In genomic region chr15:68053001-68053400, GRCh38 we compare ENCODE assay signal across 13 cellular contexts. TPM values are rescaled to one million over a fixed set of nuclear protein-coding genes. Genes with fewer than 3 reads are reported as not detected.
A peak's percentile ranks its signal among the peaks of the same experiment; 100 is the strongest.
DNase-seq lines count a peak whose midpoint lies in the region; ATAC-seq and TF ChIP-seq lines count a peak whose summit lies in the region.
"Had no signal": no experiment of that assay in that cellular context is flagged by ENCODE, and none has a peak within 500 bp of the region (broad histone marks: within the 10 kb centered on the region; RNA-seq: fewer than 3 reads in every experiment).

No MANE protein-coding gene starts in this region.

- no peak for TF ChIP-seq POLR2A in heart left ventricle (IDR thresholded peaks at IDR 0.05)

- H4K20me1 ChIP-seq in hepatocyte (ENCODE audit: insufficient read depth, poor library complexity, severe bottlenecking): peaks cover 25% of the 10 kb centered on the region

- H3K79me2 ChIP-seq in hepatocyte: peaks cover 37% of the 10 kb centered on the region

- no peak for ATAC-seq in activated naive CD4-positive, alpha-beta T cell treated with anti-CD3 and anti-CD28 coated beads, Interleukin-2, amount 50 U/mL, for 72 hours
- no peak for ATAC-seq in Panc1
- no peak for ATAC-seq in stimulated activated effector memory CD8-positive, alpha-beta T cell treated with anti-CD3 and anti-CD28 coated beads, Interleukin-12 subunit alpha, Interleukin-12 subunit beta, amount 100 ng/mL, for 72 hours
- no peak for ATAC-seq in GM21526 (IDR thresholded peaks at IDR 0.05; ENCODE audit: low FRiP score, unreplicated experiment)
- no peak for ATAC-seq in heart left ventricle

- H3K9me3 ChIP-seq in Panc1 (ENCODE audit: control insufficient read depth, insufficient read depth, low read depth, low read length) (no peaks in the 10 kb centered on the region), hepatocyte (ENCODE audit: low read depth) (no peaks in the 10 kb centered on the region), heart left ventricle (no peaks in the 10 kb centered on the region)
- H3K9me3 ChIP-seq: neutrophil, right atrium auricular region had no signal

- POLR2A ChIA-PET in Panc1 (lab: Charles Lee): no interaction called here

- H3K9me3 Mint-ChIP-seq in activated naive CD4-positive, alpha-beta T cell treated with anti-CD3 and anti-CD28 coated beads, Interleukin-2, amount 10 ng/mL, durations not matched to agents 7 days and 5 days: no peaks in the 10 kb centered on the region
- peaks cover 0 to 7% of the 10 kb centered on the region in 2 donors for H3K9me3 Mint-ChIP-seq in activated naive CD4-positive, alpha-beta T cell treated with anti-CD3 and anti-CD28 coated beads, Interleukin-2, amount 50 U/mL, for 72 hours
- no peaks in the 10 kb centered on the region for H3K9me3 Mint-ChIP-seq in stimulated activated effector memory CD8-positive, alpha-beta T cell treated with anti-CD3 and anti-CD28 coated beads, Interleukin-12 subunit alpha, Interleukin-12 subunit beta, amount 100 ng/mL, for 72 hours

- no peak overlapping the region for H3K27ac Mint-ChIP-seq in activated naive CD4-positive, alpha-beta T cell treated with anti-CD3 and anti-CD28 coated beads, Interleukin-2, amount 10 ng/mL, durations not matched to agents 7 days and 5 days
- no peak overlapping the region for H3K27ac Mint-ChIP-seq in activated naive CD4-positive, alpha-beta T cell treated with anti-CD3 and anti-CD28 coated beads, Interleukin-2, amount 50 U/mL, for 72 hours
- H3K27ac Mint-ChIP-seq in stimulated activated effector memory CD8-positive, alpha-beta T cell treated with anti-CD3 and anti-CD28 coated beads, Interleukin-12 subunit alpha, Interleukin-12 subunit beta, amount 100 ng/mL, for 72 hours: no peak overlapping the region

- peak overlapping the region; percentile 4 for H3K4me3 Mint-ChIP-seq in activated naive CD4-positive, alpha-beta T cell treated with anti-CD3 and anti-CD28 coated beads, Interleukin-2, amount 10 ng/mL, durations not matched to agents 7 days and 5 days
- peak overlapping the region; percentile 79 for H3K4me3 Mint-ChIP-seq in stimulated activated effector memory CD8-positive, alpha-beta T cell treated with anti-CD3 and anti-CD28 coated beads, Interleukin-12 subunit alpha, Interleukin-12 subunit beta, amount 100 ng/mL, for 72 hours

- intact Hi-C loops in Panc1 (cut with micrococcal nuclease; ENCODE audit: unreplicated experiment) (loop anchor here (5.0 to 10.0 kb wide), 2 partner anchors 102 to 191 kb away; no protein-coding TSS in a partner anchor), heart left ventricle (cut with DNase I) (loop anchor here in 8 of 10 donors (5.0 to 10.0 kb wide), 9 partner anchors 62 to 191 kb away; no protein-coding TSS in a partner anchor)

- WGBS in hepatocyte (ENCODE audit: low lambda C conversion rate, missing lambda C conversion rate): 77% methylated on average over 6 of the region's 6 CpGs
- WGBS in heart left ventricle, 4 donors: 89 to 91% (median 89%) methylated on average over 6 of the region's 6 CpGs

- no TSS peak for BruUV-seq in Panc1 (replicated peaks; lab: Mats Ljungman, UMichigan)

- TF ChIP-seq CTCF in Panc1 (IDR thresholded peaks at IDR 0.05) (no peak), hepatocyte (IDR thresholded peaks at IDR 0.05; ENCODE audit: poor library complexity) (no peak), heart left ventricle (IDR thresholded peaks at IDR 0.05) (no peak)

- peaks cover 9% of the 10 kb centered on the region for H3K36me3 Mint-ChIP-seq in activated naive CD4-positive, alpha-beta T cell treated with anti-CD3 and anti-CD28 coated beads, Interleukin-2, amount 10 ng/mL, durations not matched to agents 7 days and 5 days
- peaks cover 10 to 14% of the 10 kb centered on the region in 2 donors for H3K36me3 Mint-ChIP-seq in activated naive CD4-positive, alpha-beta T cell treated with anti-CD3 and anti-CD28 coated beads, Interleukin-2, amount 50 U/mL, for 72 hours
- H3K36me3 Mint-ChIP-seq in stimulated activated effector memory CD8-positive, alpha-beta T cell treated with anti-CD3 and anti-CD28 coated beads, Interleukin-12 subunit alpha, Interleukin-12 subunit beta, amount 100 ng/mL, for 72 hours: peaks cover 6% of the 10 kb centered on the region

- in situ Hi-C loops in Panc1 (cut with HindIII; ENCODE audit: low pct_unique_long_range_greater_than_20kb, low sequenced_read_pairs): no loop called here

- CTCF ChIA-PET in activated naive CD4-positive, alpha-beta T cell treated with anti-CD3 and anti-CD28 coated beads, Interleukin-2, amount 10 ng/mL, durations not matched to agents 7 days and 5 days (lab: Charles Lee): no interaction called here
- CTCF ChIA-PET in Panc1 (lab: Charles Lee): no interaction called here

- DNase-seq in activated naive CD4-positive, alpha-beta T cell treated with anti-CD3 and anti-CD28 coated beads, Interleukin-2, amount 10 ng/mL, durations not matched to agents 7 days and 5 days: no peak
- DNase-seq in activated naive CD4-positive, alpha-beta T cell treated with anti-CD3 and anti-CD28 coated beads, Interleukin-2, amount 50 U/mL, for 72 hours (ENCODE audit: low spot score in 2 of 2): no peak
- no peak for DNase-seq in Panc1 (ENCODE audit: low read depth, low spot score)
- DNase-seq in hepatocyte (ENCODE audit: low spot score): no peak
- no peak for DNase-seq in stimulated activated effector memory CD8-positive, alpha-beta T cell treated with anti-CD3 and anti-CD28 coated beads, Interleukin-12 subunit alpha, Interleukin-12 subunit beta, amount 100 ng/mL, for 72 hours (ENCODE audit: low spot score in 2 of 2)
- DNase-seq in GM19240 (ENCODE audit: insufficient read length, low spot score): no peak
- DNase-seq in heart left ventricle: no peak
- DNase-seq: NK-92 treated with Interleukin-12 subunit alpha and Interleukin-12 subunit beta, amount 100 ng/mL, for 24 hours; SHP77 had no signal

- peaks cover 9% of the 10 kb centered on the region for H3K27me3 Mint-ChIP-seq in activated naive CD4-positive, alpha-beta T cell treated with anti-CD3 and anti-CD28 coated beads, Interleukin-2, amount 10 ng/mL, durations not matched to agents 7 days and 5 days

- H3K36me3 ChIP-seq in Panc1 (ENCODE audit: control insufficient read depth, insufficient read depth, low read length) (no peaks in the 10 kb centered on the region; the same call in 1 of the 2 replicates), hepatocyte (replicated peaks; ENCODE audit: insufficient read depth, low read depth) (no peaks in the 10 kb centered on the region), heart left ventricle (no peaks in the 10 kb centered on the region)
- H3K36me3 ChIP-seq: neutrophil, right atrium auricular region had no signal

- H3K27ac ChIP-seq in Panc1 (ENCODE audit: low read length) (peak overlapping the region; percentile 89), hepatocyte (no peak overlapping the region), heart left ventricle (no peak overlapping the region)
- H3K27ac ChIP-seq: epithelial cell of prostate had no signal

- no peaks in the 10 kb centered on the region for H3K9me2 ChIP-seq in hepatocyte (replicated peaks; ENCODE audit: insufficient read depth)

- H3K4me3 ChIP-seq in Panc1 (ENCODE audit: low read depth in 2 of 2, low read length in 2 of 2) (no peak overlapping the region), hepatocyte (no peak overlapping the region), heart left ventricle (no peak overlapping the region)

- H3K4me1 ChIP-seq in Panc1 (ENCODE audit: control insufficient read depth, insufficient read depth, low read length): peaks cover 40% of the 10 kb centered on the region
- H3K4me1 ChIP-seq in hepatocyte (ENCODE audit: insufficient read depth): peaks cover 7% of the 10 kb centered on the region
- H3K4me1 ChIP-seq in heart left ventricle: peaks cover 0 to 33% (median 26%) of the 10 kb centered on the region in 12 donors

- peak overlapping the region; percentile 92 for H3K4me2 ChIP-seq in hepatocyte

- peaks cover 39% of the 10 kb centered on the region for H3K4me1 Mint-ChIP-seq in activated naive CD4-positive, alpha-beta T cell treated with anti-CD3 and anti-CD28 coated beads, Interleukin-2, amount 10 ng/mL, durations not matched to agents 7 days and 5 days
- H3K4me1 Mint-ChIP-seq in stimulated activated effector memory CD8-positive, alpha-beta T cell treated with anti-CD3 and anti-CD28 coated beads, Interleukin-12 subunit alpha, Interleukin-12 subunit beta, amount 100 ng/mL, for 72 hours: peaks cover 23% of the 10 kb centered on the region

- H2AFZ ChIP-seq in hepatocyte: no peak overlapping the region

- H3K27me3 ChIP-seq in Panc1 (ENCODE audit: control insufficient read depth, insufficient read depth, low read length) (no peaks in the 10 kb centered on the region), hepatocyte (no peaks in the 10 kb centered on the region), heart left ventricle (no peaks in the 10 kb centered on the region)
- H3K27me3 ChIP-seq: neutrophil, right atrium auricular region had no signal

RNA-seq across cellular contexts. Expression of gene PIAS1, which starts 1.1 kb away (rescaled TPM):
- 10 to 100 TPM; 43.6 to 43.9 TPM for total RNA-seq in activated naive CD4-positive, alpha-beta T cell treated with anti-CD3 and anti-CD28 coated beads, Interleukin-2, amount 50 U/mL, for 72 hours
- 44.5 TPM for total RNA-seq in Panc1 (2021; ENCODE audit: unreplicated experiment)
- polyA plus RNA-seq in Panc1 (2012; ENCODE audit: insufficient read length): 34.8 TPM
- 22.6 and 31.3 TPM in 2 replicates for total RNA-seq in hepatocyte
- polyA plus RNA-seq in hepatocyte: 45.4 and 66.8 TPM in 2 replicates
- 10 to 100 TPM; 28.7 to 37.8 (median 30.1) TPM for total RNA-seq in heart left ventricle
- polyA plus RNA-seq in heart left ventricle: 10 to 100 TPM in 1 of 2 donors, 1 to 10 TPM in 1; 6.2 to 11.2 TPM
